1 cellular context compared by ENCODE assay signal in the genomic region with DNA sequence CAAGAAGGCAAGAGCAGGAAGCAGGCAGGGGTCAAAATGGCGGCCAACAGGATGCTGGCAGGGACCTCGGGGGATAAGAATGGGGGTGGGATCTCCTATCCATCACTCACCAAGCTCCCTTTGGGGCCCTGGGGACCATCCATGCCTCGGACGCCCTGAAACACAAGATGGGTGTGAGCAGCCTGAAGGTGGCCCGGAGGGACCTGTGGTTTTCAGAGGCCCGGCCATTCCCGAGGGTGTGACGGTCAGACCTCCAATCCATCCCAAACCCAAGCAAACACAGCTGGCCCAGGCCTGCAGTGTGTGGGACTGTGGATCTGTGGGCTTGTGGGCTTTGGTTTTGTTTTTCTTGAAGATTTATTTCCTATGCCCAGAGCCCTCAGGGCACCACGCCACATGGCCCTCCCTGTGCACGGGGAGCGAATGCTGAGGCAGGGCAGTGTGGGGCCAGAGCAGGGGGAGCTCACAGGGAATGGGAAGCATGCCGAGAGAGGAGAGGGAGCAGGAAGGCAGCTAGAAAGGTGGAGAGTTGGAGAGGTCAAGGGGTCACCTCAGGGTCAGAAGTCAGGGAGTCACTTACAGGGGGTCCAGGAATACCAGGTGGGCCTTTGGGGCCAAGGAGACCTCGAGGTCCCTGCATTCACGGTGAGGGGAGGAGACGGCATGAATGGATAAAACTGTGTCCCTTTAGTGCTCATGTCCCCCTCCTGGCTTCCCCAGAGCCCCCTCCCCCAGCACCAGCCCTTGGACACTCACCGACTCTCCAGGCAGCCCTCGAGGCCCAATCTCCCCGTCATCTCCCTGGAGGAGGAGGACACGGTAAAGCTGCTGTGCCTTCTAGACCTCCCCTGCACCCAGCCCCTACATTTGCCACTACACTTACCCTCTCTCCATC.
A peak's percentile ranks its signal among the peaks of the same experiment; 100 is the strongest.
TF ChIP-seq lines count a peak whose summit lies in the region.

No MANE protein-coding gene starts in this region.

TF ChIP-seq in K562, 482 proteins besides CTCF, POLR2A, EP300 and RAD21:
- peak in 2 of 3 experiments; percentile 24 to 56 for TF ChIP-seq YY1 (IDR thresholded peaks at IDR 0.05; ENCODE audit: borderline replicate concordance in 1 of 3, control insufficient read depth in 1 of 3, extremely low read depth in 1 of 3, insufficient read depth in 3 of 3, insufficient read length in 1 of 3, insufficient replicate concordance in 2 of 3, low read depth in 1 of 3, low read length in 2 of 3)
- TF ChIP-seq, protein P1, sequence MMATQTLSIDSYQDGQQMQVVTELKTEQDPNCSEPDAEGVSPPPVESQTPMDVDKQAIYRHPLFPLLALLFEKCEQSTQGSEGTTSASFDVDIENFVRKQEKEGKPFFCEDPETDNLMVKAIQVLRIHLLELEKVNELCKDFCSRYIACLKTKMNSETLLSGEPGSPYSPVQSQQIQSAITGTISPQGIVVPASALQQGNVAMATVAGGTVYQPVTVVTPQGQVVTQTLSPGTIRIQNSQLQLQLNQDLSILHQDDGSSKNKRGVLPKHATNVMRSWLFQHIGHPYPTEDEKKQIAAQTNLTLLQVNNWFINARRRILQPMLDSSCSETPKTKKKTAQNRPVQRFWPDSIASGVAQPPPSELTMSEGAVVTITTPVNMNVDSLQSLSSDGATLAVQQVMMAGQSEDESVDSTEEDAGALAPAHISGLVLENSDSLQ (IDR thresholded peaks at IDR 0.05), result no peak
